16 cellular contexts compared by ENCODE assay signal in genomic region chr11:46895821-46896220, GRCh38. TPM values are rescaled to one million over a fixed set of nuclear protein-coding genes. Genes with fewer than 3 reads are reported as not detected.
DNase-seq lines count a peak whose midpoint lies in the region; ATAC-seq, FAIRE-seq and TF ChIP-seq lines count a peak whose summit lies in the region.
"Had no signal": no experiment of that assay in that cellular context is flagged by ENCODE, and none has a peak within 500 bp of the region (broad histone marks: within the 10 kb centered on the region; RNA-seq: fewer than 3 reads in every experiment).

No MANE protein-coding gene starts in this region.

- in situ Hi-C loops in HepG2 (cut with HindIII; ENCODE audit: extremely low pct_ligation_motif_present, low pct_unique_long_range_greater_than_20kb) = no loop called here

- no peaks in the 10 kb centered on the region for H3K36me3 Mint-ChIP-seq in activated naive CD8-positive, alpha-beta T cell treated with anti-CD3 and anti-CD28 coated beads, Interleukin-2, amount 50 U/mL, for 24 hours (ENCODE audit: low read depth)
- H3K36me3 Mint-ChIP-seq: CD8-positive, alpha-beta memory T cell had no signal

- H3K9ac ChIP-seq in HepG2 (ENCODE audit: insufficient read depth, low read depth, low read length) = no peak overlapping the region

- H3K4me3 ChIP-seq in body of pancreas = no peak overlapping the region
- no peak overlapping the region for H3K4me3 ChIP-seq in HepG2 (replicated peaks in 1 of 3; ENCODE audit: insufficient read depth in 1 of 3, low read depth in 2 of 3, low read length in 3 of 3)
- H3K4me3 ChIP-seq: HAP-1, vagina had no signal

- H3K79me2 ChIP-seq in HepG2 (ENCODE audit: insufficient read depth, low read length) = no peaks in the 10 kb centered on the region

- H3K9me3 Mint-ChIP-seq in activated naive CD8-positive, alpha-beta T cell treated with anti-CD3 and anti-CD28 coated beads, Interleukin-2, amount 50 U/mL, for 24 hours = no peaks in the 10 kb centered on the region
- H3K9me3 Mint-ChIP-seq: activated T-helper 1 cell treated with anti-CD3 and anti-CD28 coated beads, Interleukin-12 subunit alpha, Interleukin-12 subunit beta, Interleukin-2, Interleukin-4 antibody, amounts not matched to agents 30 ng/mL and 10 ng/mL and 1 ng/mL, durations not matched to agents 14 hours and 24 hours and 36 hours; CD8-positive, alpha-beta memory T cell had no signal

- WGBS in body of pancreas, 2 donors = 18 to 50% methylated on average over 3 to 10 of the region's 10 CpGs
- WGBS in HepG2 (ENCODE audit: low lambda C conversion rate) = 94% methylated on average over 6 of the region's 10 CpGs

- H3K27me3 ChIP-seq in body of pancreas (no peaks in the 10 kb centered on the region), HepG2 (ENCODE audit: control insufficient read depth in 1 of 2, insufficient read depth in 2 of 2, low read length in 2 of 2) (no peaks in the 10 kb centered on the region)
- H3K27me3 ChIP-seq: vagina had no signal

- intact Hi-C loops in body of pancreas (cut with DNase I) (no loop called here), HepG2 (cut with micrococcal nuclease; ENCODE audit: unreplicated experiment) (no loop called here)

- H3K27ac ChIP-seq in body of pancreas = no peak overlapping the region
- no peak overlapping the region for H3K27ac ChIP-seq in HepG2 (ENCODE audit: extremely low read length, insufficient read depth, low read length)
- H3K27ac ChIP-seq: vagina had no signal

- no peak overlapping the region for H3K4me3 Mint-ChIP-seq in activated naive CD8-positive, alpha-beta T cell treated with anti-CD3 and anti-CD28 coated beads, Interleukin-2, amount 50 U/mL, for 24 hours
- H3K4me3 Mint-ChIP-seq: activated T-helper 1 cell treated with anti-CD3 and anti-CD28 coated beads, Interleukin-12 subunit alpha, Interleukin-12 subunit beta, Interleukin-2, Interleukin-4 antibody, amounts not matched to agents 30 ng/mL and 10 ng/mL and 1 ng/mL, durations not matched to agents 14 hours and 24 hours and 36 hours; CD8-positive, alpha-beta memory T cell had no signal

- no peaks in the 10 kb centered on the region for H4K20me1 ChIP-seq in HepG2 (ENCODE audit: insufficient read depth, low read length)

- H3K9me3 ChIP-seq in body of pancreas (no peaks in the 10 kb centered on the region), HepG2 (ENCODE audit: low read length) (no peaks in the 10 kb centered on the region)
- H3K9me3 ChIP-seq: HAP-1, vagina had no signal

- no TSS peak for BruUV-seq in HepG2 (replicated peaks; lab: Mats Ljungman, UMichigan)

- H3K4me1 Mint-ChIP-seq in activated naive CD8-positive, alpha-beta T cell treated with anti-CD3 and anti-CD28 coated beads, Interleukin-2, amount 50 U/mL, for 24 hours = no peaks in the 10 kb centered on the region
- H3K4me1 Mint-ChIP-seq: CD8-positive, alpha-beta memory T cell had no signal

- FAIRE-seq in HepG2 (lab: Jason Lieb, UNC) = no peak
- FAIRE-seq: colon had no signal

- TF ChIP-seq POLR2A in body of pancreas (IDR thresholded peaks at IDR 0.05) (no peak), HepG2 (IDR thresholded peaks at IDR 0.05; ENCODE audit: insufficient read depth in 1 of 2, low read depth in 2 of 2, low read length in 2 of 2) (no peak)

- no peak overlapping the region for H3K27ac Mint-ChIP-seq in activated naive CD8-positive, alpha-beta T cell treated with anti-CD3 and anti-CD28 coated beads, Interleukin-2, amount 50 U/mL, for 24 hours
- H3K27ac Mint-ChIP-seq: activated T-helper 1 cell treated with anti-CD3 and anti-CD28 coated beads, Interleukin-12 subunit alpha, Interleukin-12 subunit beta, Interleukin-2, Interleukin-4 antibody, amounts not matched to agents 30 ng/mL and 10 ng/mL and 1 ng/mL, durations not matched to agents 14 hours and 24 hours and 36 hours; CD8-positive, alpha-beta memory T cell had no signal

- TF ChIP-seq RAD21 in HepG2 (CRISPR knock-in tag; IDR thresholded peaks at IDR 0.05) = no peak

- H3K36me3 ChIP-seq in body of pancreas (replicated peaks in 1 of 2; ENCODE audit: insufficient read depth in 1 of 2, low read depth in 2 of 2) = peaks cover 2 to 5% of the 10 kb centered on the region in 2 donors
- H3K36me3 ChIP-seq in HepG2 (replicated peaks in 1 of 2; ENCODE audit: control insufficient read depth in 1 of 2, insufficient read depth in 2 of 2, low read length in 2 of 2) = peaks cover 17 to 47% of the 10 kb centered on the region in 2 experiments; a peak in 4 of 5 replicates

- POLR2A ChIA-PET in HepG2 (lab: Yijun Ruan, JAX) = no interaction called here

- CTCF ChIA-PET in HepG2 (lab: Yijun Ruan, JAX; ENCODE audit: low intra/inter-chr PET ratio, low total read pairs) = no interaction called here

- peaks cover 4% of the 10 kb centered on the region for H3K4me1 ChIP-seq in body of pancreas
- H3K4me1 ChIP-seq in HepG2 (ENCODE audit: insufficient read depth, low read length) = no peaks in the 10 kb centered on the region
- H3K4me1 ChIP-seq: HAP-1, vagina had no signal

- TF ChIP-seq CTCF in body of pancreas (IDR thresholded peaks at IDR 0.05) (no peak), HepG2 (CRISPR knock-in tag; IDR thresholded peaks at IDR 0.05) (no peak)

- TF ChIP-seq EP300 in HepG2 (IDR thresholded peaks at IDR 0.05; ENCODE audit: low read depth in 2 of 2, low read length in 2 of 2) (no peak), HepG2 (CRISPR knock-in tag; IDR thresholded peaks at IDR 0.05; ENCODE audit: borderline replicate concordance) (no peak)

- no peak overlapping the region for H3K4me2 ChIP-seq in HepG2 (ENCODE audit: low read depth, low read length)

- no peak for ATAC-seq in body of pancreas
- no peak for ATAC-seq in HepG2
- ATAC-seq in activated naive CD8-positive, alpha-beta T cell treated with anti-CD3 and anti-CD28 coated beads, Interleukin-2, amount 50 U/mL, for 24 hours = no peak
- no peak for ATAC-seq in HG02759 (IDR thresholded peaks at IDR 0.05; ENCODE audit: unreplicated experiment)
- ATAC-seq: activated CD4-positive, CD25-positive, alpha-beta regulatory T cell treated with anti-CD3 and anti-CD28 coated beads, Interleukin-2, amount 50 U/mL, for 24 hours had no signal

- DNase-seq in NCI-H1092 (lab: John Stamatoyannopoulos, UW) (peak; percentile 76), body of pancreas (peak; percentile 56 to 80 (median 69)), HepG2 (ENCODE audit: low spot score) (no peak), superior temporal gyrus (ENCODE audit: extremely low spot score) (peak; percentile 73), NCI-H128 (lab: John Stamatoyannopoulos, UW; ENCODE audit: unreplicated experiment) (no peak)
- DNase-seq in activated naive CD8-positive, alpha-beta T cell treated with anti-CD3 and anti-CD28 coated beads, Interleukin-2, amount 50 U/mL, for 24 hours = no peak
- no peak for DNase-seq in effector CD8-positive, alpha-beta T cell (lab: John Stamatoyannopoulos, UW)
- DNase-seq: CD8-positive, alpha-beta memory T cell; IMR-90; retina had no signal

- H2AFZ ChIP-seq in HepG2 (ENCODE audit: low read length) = no peak overlapping the region

- no peaks in the 10 kb centered on the region for H3K27me3 Mint-ChIP-seq in activated naive CD8-positive, alpha-beta T cell treated with anti-CD3 and anti-CD28 coated beads, Interleukin-2, amount 50 U/mL, for 24 hours
- H3K27me3 Mint-ChIP-seq: CD8-positive, alpha-beta memory T cell had no signal

RNA-seq across cellular contexts. Expression of gene LRP4, which starts 22.5 kb away (rescaled TPM):
- total RNA-seq in body of pancreas = 10 to 100 TPM; 10.6 to 20.4 TPM
- total RNA-seq in HepG2 (2016; rRNA removed; fragmentation: Illumina TruSeq; extraction: Trizol) = 6.8 and 13.3 TPM in 2 replicates
- total RNA-seq in HepG2 (2016; cell fraction: cytosol; rRNA removed; fragmentation: Illumina TruSeq; extraction: Trizol; ENCODE audit: low read depth) = 1.8 TPM in 2 replicates
- 4.9 and 11.8 TPM in 2 replicates for total RNA-seq in HepG2 (2016; cell fraction: insoluble cytoplasmic fraction; rRNA removed; fragmentation: Illumina TruSeq; extraction: Trizol)
- total RNA-seq in HepG2 (2016; cell fraction: membrane; rRNA removed; fragmentation: Illumina TruSeq; extraction: Trizol) = 4.6 and 6.2 TPM in 2 replicates
- total RNA-seq in HepG2 (2016; cell fraction: nucleus; rRNA removed; fragmentation: Illumina TruSeq; extraction: Trizol) = 21.3 and 24.5 TPM in 2 replicates
- 4.7 and 4.8 TPM in 2 replicates for polyA plus RNA-seq in HepG2 (2011; rRNA removed)
- 3.8 and 4.1 TPM in 2 replicates for polyA plus RNA-seq in HepG2 (2011; cell fraction: cytosol; rRNA removed)
- polyA plus RNA-seq in HepG2 (2011; cell fraction: nucleus; rRNA removed) = 23.6 and 25.6 TPM in 2 replicates
- polyA plus RNA-seq in HepG2 (2012) = 8.8 and 9.0 TPM in 2 replicates
- polyA plus RNA-seq in HepG2 (2016; cell fraction: cytosol; fragmentation: Illumina TruSeq; extraction: Trizol; ENCODE audit: low read depth) = 1.1 and 1.4 TPM in 2 replicates
- polyA plus RNA-seq in HepG2 (2016; cell fraction: insoluble cytoplasmic fraction; fragmentation: Illumina TruSeq; extraction: Trizol; ENCODE audit: low read depth) = 5.5 and 6.7 TPM in 2 replicates
- polyA plus RNA-seq in HepG2 (2016; cell fraction: membrane; fragmentation: Illumina TruSeq; extraction: Trizol; ENCODE audit: low read depth) = 2.8 and 3.3 TPM in 2 replicates
- polyA plus RNA-seq in HepG2 (2016; cell fraction: nucleus; fragmentation: Illumina TruSeq; extraction: Trizol; ENCODE audit: insufficient read depth, low read depth) = 45.4 and 47.6 TPM in 2 replicates
- 12.7 and 19.5 TPM in 2 replicates for polyA minus RNA-seq in HepG2 (2011; rRNA and poly(A)+ RNA removed; ENCODE audit: low replicate concordance)
- polyA minus RNA-seq in HepG2 (2011; cell fraction: cytosol; rRNA and poly(A)+ RNA removed) = 4.9 and 7.0 TPM in 2 replicates
- polyA minus RNA-seq in HepG2 (2011; cell fraction: nucleus; rRNA and poly(A)+ RNA removed) = 14.5 and 15.7 TPM in 2 replicates
- polyA plus RNA-seq: CD8-positive, alpha-beta memory T cell had no signal

RNA-seq across cellular contexts. Expression of gene CSTPP1, which starts 40.7 kb away (rescaled TPM):
- 10 to 100 TPM; 11.2 to 13.2 TPM for total RNA-seq in body of pancreas
- 14.6 and 15.7 TPM in 2 replicates for total RNA-seq in HepG2 (2016; rRNA removed; fragmentation: Illumina TruSeq; extraction: Trizol)
- 5.2 and 5.5 TPM in 2 replicates for total RNA-seq in HepG2 (2016; cell fraction: cytosol; rRNA removed; fragmentation: Illumina TruSeq; extraction: Trizol; ENCODE audit: low read depth)
- 11.2 and 14.1 TPM in 2 replicates for total RNA-seq in HepG2 (2016; cell fraction: insoluble cytoplasmic fraction; rRNA removed; fragmentation: Illumina TruSeq; extraction: Trizol)
- total RNA-seq in HepG2 (2016; cell fraction: membrane; rRNA removed; fragmentation: Illumina TruSeq; extraction: Trizol) = 7.4 and 7.8 TPM in 2 replicates
- 12.5 and 15.2 TPM in 2 replicates for total RNA-seq in HepG2 (2016; cell fraction: nucleus; rRNA removed; fragmentation: Illumina TruSeq; extraction: Trizol)
- polyA plus RNA-seq in HepG2 (2011; rRNA removed) = 10.7 and 12.3 TPM in 2 replicates
- polyA plus RNA-seq in HepG2 (2011; cell fraction: cytosol; rRNA removed) = 12.3 and 15.1 TPM in 2 replicates
- 16.0 and 16.2 TPM in 2 replicates for polyA plus RNA-seq in HepG2 (2011; cell fraction: nucleus; rRNA removed)
- 11.8 TPM in 2 replicates for polyA plus RNA-seq in HepG2 (2012)
- 4.2 and 4.8 TPM in 2 replicates for polyA plus RNA-seq in HepG2 (2016; cell fraction: cytosol; fragmentation: Illumina TruSeq; extraction: Trizol; ENCODE audit: low read depth)
- polyA plus RNA-seq in HepG2 (2016; cell fraction: insoluble cytoplasmic fraction; fragmentation: Illumina TruSeq; extraction: Trizol; ENCODE audit: low read depth) = 16.6 and 20.5 TPM in 2 replicates
- polyA plus RNA-seq in HepG2 (2016; cell fraction: membrane; fragmentation: Illumina TruSeq; extraction: Trizol; ENCODE audit: low read depth) = 8.4 and 9.4 TPM in 2 replicates
- 17.6 and 23.2 TPM in 2 replicates for polyA plus RNA-seq in HepG2 (2016; cell fraction: nucleus; fragmentation: Illumina TruSeq; extraction: Trizol; ENCODE audit: insufficient read depth, low read depth)
- polyA minus RNA-seq in HepG2 (2011; rRNA and poly(A)+ RNA removed; ENCODE audit: low replicate concordance) = 22.3 and 100 TPM in 2 replicates
- 12.5 and 14.1 TPM in 2 replicates for polyA minus RNA-seq in HepG2 (2011; cell fraction: cytosol; rRNA and poly(A)+ RNA removed)
- 19.8 and 29.2 TPM in 2 replicates for polyA minus RNA-seq in HepG2 (2011; cell fraction: nucleus; rRNA and poly(A)+ RNA removed)

RNA-seq across cellular contexts. Expression of gene CKAP5, which starts 49.7 kb away (rescaled TPM):
- total RNA-seq in body of pancreas (10 to 100 TPM; 22.8 to 24.7 TPM), HepG2 (2016; rRNA removed; fragmentation: Illumina TruSeq; extraction: Trizol) (103 and 220 TPM in 2 replicates)
- 17.7 and 27.7 TPM in 2 replicates for total RNA-seq in HepG2 (2016; cell fraction: cytosol; rRNA removed; fragmentation: Illumina TruSeq; extraction: Trizol; ENCODE audit: low read depth)
- 96.4 and 197 TPM in 2 replicates for total RNA-seq in HepG2 (2016; cell fraction: insoluble cytoplasmic fraction; rRNA removed; fragmentation: Illumina TruSeq; extraction: Trizol)
- 23.9 and 25.7 TPM in 2 replicates for total RNA-seq in HepG2 (2016; cell fraction: membrane; rRNA removed; fragmentation: Illumina TruSeq; extraction: Trizol)
- total RNA-seq in HepG2 (2016; cell fraction: nucleus; rRNA removed; fragmentation: Illumina TruSeq; extraction: Trizol) = 105 and 113 TPM in 2 replicates
- 62.2 and 79.2 TPM in 2 replicates for polyA plus RNA-seq in HepG2 (2011; rRNA removed)
- 29.6 and 40.2 TPM in 2 replicates for polyA plus RNA-seq in HepG2 (2011; cell fraction: cytosol; rRNA removed)
- polyA plus RNA-seq in HepG2 (2011; cell fraction: nucleus; rRNA removed) = 22.5 and 23.1 TPM in 2 replicates
- 48.6 and 67.9 TPM in 2 replicates for polyA plus RNA-seq in HepG2 (2012)
- 4.5 and 4.6 TPM in 2 replicates for polyA plus RNA-seq in HepG2 (2016; cell fraction: cytosol; fragmentation: Illumina TruSeq; extraction: Trizol; ENCODE audit: low read depth)
- 103 and 105 TPM in 2 replicates for polyA plus RNA-seq in HepG2 (2016; cell fraction: insoluble cytoplasmic fraction; fragmentation: Illumina TruSeq; extraction: Trizol; ENCODE audit: low read depth)
- polyA plus RNA-seq in HepG2 (2016; cell fraction: membrane; fragmentation: Illumina TruSeq; extraction: Trizol; ENCODE audit: low read depth) = 5.9 and 6.6 TPM in 2 replicates
- 57.7 and 71.8 TPM in 2 replicates for polyA plus RNA-seq in HepG2 (2016; cell fraction: nucleus; fragmentation: Illumina TruSeq; extraction: Trizol; ENCODE audit: insufficient read depth, low read depth)
- 75.1 and 214 TPM in 2 replicates for polyA minus RNA-seq in HepG2 (2011; rRNA and poly(A)+ RNA removed; ENCODE audit: low replicate concordance)
- 77.4 and 93.6 TPM in 2 replicates for polyA minus RNA-seq in HepG2 (2011; cell fraction: cytosol; rRNA and poly(A)+ RNA removed)
- 70.8 and 97.8 TPM in 2 replicates for polyA minus RNA-seq in HepG2 (2011; cell fraction: nucleus; rRNA and poly(A)+ RNA removed)

Comparison
In these comparisons a context has a peak if more than half of its experiments do, and no peak if none do; other contexts are left out.
1. DNase-seq: peak in NCI-H1092 (single experiment), body of pancreas (4 of 4) and superior temporal gyrus (single experiment); none in HepG2 (single experiment), activated naive CD8-positive, alpha-beta T cell treated with anti-CD3 and anti-CD28 coated beads, Interleukin-2, amount 50 U/mL, for 24 hours (single experiment), NCI-H128 (single experiment) and effector CD8-positive, alpha-beta T cell (single experiment).